ENCODE assay signal across 8 cellular contexts in genomic region chr20:44885392-44886275, GRCh38. TPM values are rescaled to one million over a fixed set of nuclear protein-coding genes. Genes with fewer than 3 reads are reported as not detected.
DNase-seq lines count a peak whose midpoint lies in the region; ATAC-seq and TF ChIP-seq lines count a peak whose summit lies in the region.

Gene YWHAB (plus strand): TSS chr20:44885705. CDS start chr20:44901534, 15,829 bp downstream.

- H3K9me3 ChIP-seq in BE2C, result no peaks in the 10 kb centered on the region

- no peaks in the 10 kb centered on the region for H3K27me3 ChIP-seq in BE2C
- H3K27me3 ChIP-seq in layer of hippocampus (ENCODE audit: control insufficient read depth, insufficient read depth, low read length), result no peaks in the 10 kb centered on the region

- peak within 1 kb of the TSS; percentile 92 for H3K4me3 ChIP-seq in BE2C (ENCODE audit: low read depth, low read length)

- peak within 1 kb of the TSS; percentile 79 for H3K27ac ChIP-seq in cingulate gyrus (ENCODE audit: low read depth, low read length)
- H3K27ac ChIP-seq in layer of hippocampus (ENCODE audit: low read depth, low read length), result peak within 1 kb of the TSS; percentile 85

- ATAC-seq in HG03442 (IDR thresholded peaks at IDR 0.05; ENCODE audit: unreplicated experiment), result peak; percentile 91

- peaks cover 5% of the 10 kb centered on the region; the same call in 1 of the 2 replicates for H3K4me1 ChIP-seq in BE2C

- no peak for TF ChIP-seq CTCF in BE2C (IDR thresholded peaks at IDR 0.05; ENCODE audit: low read depth, low read length)

- peak; percentile 100 for DNase-seq in BE2C
- DNase-seq in GM19238 (ENCODE audit: insufficient read length, low spot score), result peak; percentile 92
- peak; percentile 92 for DNase-seq in NCI-H524 treated with DMSO at 0.1 percent for 48 hours (lab: John Stamatoyannopoulos, UW)
- DNase-seq in activated CD4-positive, alpha-beta T cell treated with anti-CD3 and anti-CD28 coated beads for 4 hours, result peak; percentile 97
- DNase-seq in stimulated activated CD4-positive, alpha-beta T cell treated with anti-CD3 and anti-CD28 coated beads, Interleukin-1b, Interleukin-23, amount 100 ng/mL, for 4 hours (ENCODE audit: low read depth in 2 of 2), result peak; percentile 95 to 98

- H3K36me3 ChIP-seq in BE2C, result peaks cover 8% of the 10 kb centered on the region

RNA-seq across cellular contexts. Expression of gene YWHAB, which starts in this region (rescaled TPM):
- polyA plus RNA-seq in BE2C (2012; ENCODE audit: insufficient read depth, insufficient read length, low read depth), result 169 TPM

Comparison
In these comparisons a context has a peak if more than half of its experiments do, and no peak if none do; other contexts are left out.
1. Peak in every context shown above with its lines: DNase-seq, ATAC-seq, H3K4me3 ChIP-seq and H3K27ac ChIP-seq.